In genomic region chr1:218346391-218347204, GRCh38 we compare ENCODE assay signal across 7 cellular contexts.
DNase-seq lines count a peak whose midpoint lies in the region; ATAC-seq and TF ChIP-seq lines count a peak whose summit lies in the region.

No MANE protein-coding gene starts in this region.

- H3K4me1 ChIP-seq in endocrine pancreas (ENCODE audit: control insufficient read depth, insufficient read depth, low read length) = peaks cover 5% of the 10 kb centered on the region
- peaks cover 18% of the 10 kb centered on the region for H3K4me1 ChIP-seq in mucosa of stomach (ENCODE audit: control insufficient read depth, insufficient read depth, low read length)

- no peak for ATAC-seq in HG03025 (IDR thresholded peaks at IDR 0.05; ENCODE audit: low FRiP score, unreplicated experiment)

- H3K27me3 ChIP-seq in endocrine pancreas (ENCODE audit: control insufficient read depth, insufficient read depth, low read length) = no peaks in the 10 kb centered on the region
- H3K27me3 ChIP-seq in mucosa of stomach (ENCODE audit: control insufficient read depth, insufficient read depth, low read length) = peaks cover 35% of the 10 kb centered on the region

- no peaks in the 10 kb centered on the region for H3K36me3 ChIP-seq in endocrine pancreas (ENCODE audit: control insufficient read depth, insufficient read depth, low read length)
- H3K36me3 ChIP-seq in mucosa of stomach (ENCODE audit: control insufficient read depth, insufficient read depth, low read length) = no peaks in the 10 kb centered on the region

- no peak overlapping the region for H3K9ac ChIP-seq in endocrine pancreas (ENCODE audit: control insufficient read depth, insufficient read depth, low read length)
- peak overlapping the region; percentile 76 for H3K9ac ChIP-seq in mucosa of stomach (ENCODE audit: low read length)

- DNase-seq in GM12864 (ENCODE audit: low read depth) (no peak), NCI-H2227 treated with DMSO at 0.1 percent for 48 hours (lab: John Stamatoyannopoulos, UW) (peak; percentile 36), NCI-H1694 (lab: John Stamatoyannopoulos, UW) (no peak), OCI-M1 (lab: John Stamatoyannopoulos, UW) (no peak)

- H3K9me3 ChIP-seq in endocrine pancreas (ENCODE audit: control insufficient read depth, low read length) = no peaks in the 10 kb centered on the region
- H3K9me3 ChIP-seq in mucosa of stomach (ENCODE audit: control insufficient read depth, low read length) = no peaks in the 10 kb centered on the region

- TF ChIP-seq CTCF in GM12864 (IDR thresholded peaks at IDR 0.05; ENCODE audit: low read depth, low read length, missing control alignments) = no peak

- H3K4me3 ChIP-seq in GM12864 (ENCODE audit: low read depth, low read length) (peak overlapping the region; percentile 52), endocrine pancreas (ENCODE audit: control insufficient read depth, insufficient read depth, low read length) (peak overlapping the region; percentile 49), mucosa of stomach (ENCODE audit: low read length) (peak overlapping the region; percentile 32)
